In the genomic region with DNA sequence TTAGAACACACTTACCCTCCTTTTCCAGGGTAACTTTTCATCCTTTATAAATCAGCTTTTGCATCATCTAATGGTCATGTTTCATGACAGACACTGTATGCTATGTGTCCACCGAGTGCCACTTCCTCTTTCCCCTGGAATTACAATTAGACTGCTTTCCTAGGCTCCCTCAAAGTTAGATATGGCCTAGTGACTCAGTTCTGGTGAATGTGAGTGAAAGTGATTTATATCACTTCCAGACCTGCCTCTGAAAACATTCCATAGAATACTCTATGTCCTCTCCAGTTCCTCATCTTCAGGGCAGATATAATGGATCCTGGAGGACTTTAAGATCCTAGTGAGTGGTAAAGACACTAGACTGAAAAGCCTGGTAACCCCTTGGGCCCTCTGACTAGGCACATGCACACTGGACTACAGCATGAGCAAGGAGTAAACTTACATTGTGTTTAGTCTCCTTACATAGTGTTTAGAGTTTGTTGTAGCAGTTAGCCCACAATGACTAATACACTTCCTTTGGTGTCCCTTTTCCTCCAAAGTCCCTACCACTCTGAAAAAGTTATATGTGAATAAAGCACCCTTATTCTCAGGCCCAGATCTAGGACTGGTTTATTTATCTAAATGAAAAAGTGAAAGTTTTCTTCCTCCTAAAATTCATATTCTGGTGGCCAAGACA, we compare ENCODE assay signal across 12 cellular contexts. TPM values are rescaled to one million over a fixed set of nuclear protein-coding genes. Genes with fewer than 3 reads are reported as not detected.
A peak's percentile ranks its signal among the peaks of the same experiment; 100 is the strongest.
DNase-seq lines count a peak whose midpoint lies in the region; ATAC-seq and TF ChIP-seq lines count a peak whose summit lies in the region.
"Had no signal": no experiment of that assay in that cellular context is flagged by ENCODE, and none has a peak within 500 bp of the region (broad histone marks: within the 10 kb centered on the region; RNA-seq: fewer than 3 reads in every experiment).

No MANE protein-coding gene starts in this region.

- H3K4me3 Mint-ChIP-seq in glutamatergic neuron (ENCODE audit: unreplicated experiment) = no peak overlapping the region
- H3K4me3 Mint-ChIP-seq: activated naive CD4-positive, alpha-beta T cell treated with anti-CD3 and anti-CD28 coated beads, Interleukin-2, amount 10 ng/mL, durations not matched to agents 7 days and 5 days; neural progenitor cell had no signal

- no peak overlapping the region for H3K27ac Mint-ChIP-seq in glutamatergic neuron (ENCODE audit: unreplicated experiment)
- H3K27ac Mint-ChIP-seq: activated naive CD4-positive, alpha-beta T cell treated with anti-CD3 and anti-CD28 coated beads, Interleukin-2, amount 10 ng/mL, durations not matched to agents 7 days and 5 days; neural progenitor cell had no signal

- no peaks in the 10 kb centered on the region for H3K4me1 Mint-ChIP-seq in glutamatergic neuron (ENCODE audit: low read depth, unreplicated experiment)
- H3K4me1 Mint-ChIP-seq: activated naive CD4-positive, alpha-beta T cell treated with anti-CD3 and anti-CD28 coated beads, Interleukin-2, amount 10 ng/mL, durations not matched to agents 7 days and 5 days; neural progenitor cell had no signal

- TF ChIP-seq CTCF in epithelial cell of esophagus (IDR thresholded peaks at IDR 0.05; ENCODE audit: insufficient read depth, low read depth, low read length, missing control alignments) (no peak), retinal pigment epithelial cell (conservative IDR thresholded peaks at IDR 0.05; ENCODE audit: low read depth, low read length) (no peak), glutamatergic neuron (IDR thresholded peaks at IDR 0.05; ENCODE audit: partially characterized antibody, unreplicated experiment) (no peak)

- DNase-seq in HCEC 1CT = peak; percentile 90
- peak; percentile 83 for DNase-seq in OCI-M1 (lab: John Stamatoyannopoulos, UW)
- DNase-seq in epithelial cell of esophagus (ENCODE audit: low read depth) = peak; percentile 29
- DNase-seq in retinal pigment epithelial cell (ENCODE audit: low read depth) = peak; percentile 16
- DNase-seq in glutamatergic neuron = no peak
- DNase-seq: activated naive CD4-positive, alpha-beta T cell treated with anti-CD3 and anti-CD28 coated beads, Interleukin-2, amount 10 ng/mL, durations not matched to agents 7 days and 5 days; H7; hypothalamus had no signal

- no peak overlapping the region for H3K4me3 ChIP-seq in epithelial cell of esophagus (ENCODE audit: low read length)
- no peak overlapping the region for H3K4me3 ChIP-seq in retinal pigment epithelial cell (ENCODE audit: low read length)
- H3K4me3 ChIP-seq: neural progenitor cell had no signal

- ATAC-seq in HG02678 (IDR thresholded peaks at IDR 0.05; ENCODE audit: unreplicated experiment) = no peak
- no peak for ATAC-seq in HG03342 (IDR thresholded peaks at IDR 0.05; ENCODE audit: unreplicated experiment)

- no peaks in the 10 kb centered on the region for H3K36me3 Mint-ChIP-seq in glutamatergic neuron (ENCODE audit: unreplicated experiment)
- H3K36me3 Mint-ChIP-seq: activated naive CD4-positive, alpha-beta T cell treated with anti-CD3 and anti-CD28 coated beads, Interleukin-2, amount 10 ng/mL, durations not matched to agents 7 days and 5 days; neural progenitor cell had no signal

- H3K27me3 Mint-ChIP-seq in glutamatergic neuron (ENCODE audit: unreplicated experiment) = no peaks in the 10 kb centered on the region
- H3K27me3 Mint-ChIP-seq: activated naive CD4-positive, alpha-beta T cell treated with anti-CD3 and anti-CD28 coated beads, Interleukin-2, amount 10 ng/mL, durations not matched to agents 7 days and 5 days had no signal

- H3K9me3 Mint-ChIP-seq in glutamatergic neuron (ENCODE audit: unreplicated experiment) = no peaks in the 10 kb centered on the region

RNA-seq across cellular contexts. Expression of a gene that starts 59.3 kb away (rescaled TPM):
- not detected for total RNA-seq in glutamatergic neuron (ENCODE audit: unreplicated experiment)
- total RNA-seq: H7, NCI-H460 had no signal
